ENCODE assay signal across 9 cellular contexts in genomic region chr9:109418827-109419226, GRCh38.
A peak's percentile ranks its signal among the peaks of the same experiment; 100 is the strongest.
DNase-seq lines count a peak whose midpoint lies in the region; ATAC-seq and TF ChIP-seq lines count a peak whose summit lies in the region.
"Had no signal": no experiment of that assay in that cellular context is flagged by ENCODE, and none has a peak within 500 bp of the region (broad histone marks: within the 10 kb centered on the region; RNA-seq: fewer than 3 reads in every experiment).

No MANE protein-coding gene starts in this region.

- POLR2A ChIA-PET in activated CD8-positive, alpha-beta T cell treated with anti-CD3 and anti-CD28 coated beads for 36 hours (lab: Charles Lee), result no interaction called here
- POLR2A ChIA-PET in activated CD8-positive, alpha-beta T cell treated with anti-CD3 and anti-CD28 coated beads, Interleukin-2, amount 10 ng/mL, durations not matched to agents 7 days and 5 days (lab: Charles Lee), result no interaction called here

- no peaks in the 10 kb centered on the region for H3K9me3 Mint-ChIP-seq in activated CD8-positive, alpha-beta T cell treated with anti-CD3 and anti-CD28 coated beads for 36 hours
- no peaks in the 10 kb centered on the region for H3K9me3 Mint-ChIP-seq in activated CD8-positive, alpha-beta T cell treated with anti-CD3 and anti-CD28 coated beads, Interleukin-2, amount 10 ng/mL, durations not matched to agents 7 days and 5 days (ENCODE audit: insufficient read depth)
- no peaks in the 10 kb centered on the region for H3K9me3 Mint-ChIP-seq in stimulated activated effector memory CD8-positive, alpha-beta T cell treated with anti-CD3 and anti-CD28 coated beads, Interleukin-12 subunit alpha, Interleukin-12 subunit beta, amount 100 ng/mL, for 72 hours

- intact Hi-C loops in activated CD8-positive, alpha-beta T cell treated with anti-CD3 and anti-CD28 coated beads for 36 hours (cut with micrococcal nuclease), result loop anchor here (10.0 kb wide), 1 partner anchor 304 kb away; the partner anchor contains the start of gene TMEM245

- DNase-seq in activated CD8-positive, alpha-beta T cell treated with anti-CD3 and anti-CD28 coated beads for 36 hours, result peak; percentile 30
- DNase-seq in activated CD8-positive, alpha-beta T cell treated with anti-CD3 and anti-CD28 coated beads, Interleukin-2, amount 10 ng/mL, durations not matched to agents 7 days and 5 days, result no peak
- DNase-seq in NOMO-1 treated with dmso at 0.1 percent for 144 hours (lab: John Stamatoyannopoulos, UW; ENCODE audit: unreplicated experiment) (peak; percentile 19), dermis blood vessel endothelial cell (no peak), SW480 (ENCODE audit: low spot score) (no peak)
- DNase-seq in stimulated activated effector memory CD8-positive, alpha-beta T cell treated with anti-CD3 and anti-CD28 coated beads, Interleukin-12 subunit alpha, Interleukin-12 subunit beta, amount 100 ng/mL, for 72 hours (ENCODE audit: low spot score in 2 of 2), result no peak
- DNase-seq: NCI-H1694 treated with DMSO at 0.1 percent for 48 hours had no signal

- peaks cover 13% of the 10 kb centered on the region for H3K27me3 Mint-ChIP-seq in activated CD8-positive, alpha-beta T cell treated with anti-CD3 and anti-CD28 coated beads for 36 hours
- H3K27me3 Mint-ChIP-seq in activated CD8-positive, alpha-beta T cell treated with anti-CD3 and anti-CD28 coated beads, Interleukin-2, amount 10 ng/mL, durations not matched to agents 7 days and 5 days (ENCODE audit: low read depth), result peaks cover 8% of the 10 kb centered on the region

- peak overlapping the region; percentile 2 for H3K27ac Mint-ChIP-seq in activated CD8-positive, alpha-beta T cell treated with anti-CD3 and anti-CD28 coated beads for 36 hours
- no peak overlapping the region for H3K27ac Mint-ChIP-seq in activated CD8-positive, alpha-beta T cell treated with anti-CD3 and anti-CD28 coated beads, Interleukin-2, amount 10 ng/mL, durations not matched to agents 7 days and 5 days
- no peak overlapping the region for H3K27ac Mint-ChIP-seq in stimulated activated effector memory CD8-positive, alpha-beta T cell treated with anti-CD3 and anti-CD28 coated beads, Interleukin-12 subunit alpha, Interleukin-12 subunit beta, amount 100 ng/mL, for 72 hours

- H3K4me3 Mint-ChIP-seq in activated CD8-positive, alpha-beta T cell treated with anti-CD3 and anti-CD28 coated beads for 36 hours, result no peak overlapping the region
- no peak overlapping the region for H3K4me3 Mint-ChIP-seq in activated CD8-positive, alpha-beta T cell treated with anti-CD3 and anti-CD28 coated beads, Interleukin-2, amount 10 ng/mL, durations not matched to agents 7 days and 5 days
- no peak overlapping the region for H3K4me3 Mint-ChIP-seq in stimulated activated effector memory CD8-positive, alpha-beta T cell treated with anti-CD3 and anti-CD28 coated beads, Interleukin-12 subunit alpha, Interleukin-12 subunit beta, amount 100 ng/mL, for 72 hours

- no peak for ATAC-seq in activated CD8-positive, alpha-beta T cell treated with anti-CD3 and anti-CD28 coated beads for 36 hours
- no peak for ATAC-seq in activated CD8-positive, alpha-beta T cell treated with anti-CD3 and anti-CD28 coated beads, Interleukin-2, amount 10 ng/mL, durations not matched to agents 7 days and 5 days
- ATAC-seq in HG02852 (IDR thresholded peaks at IDR 0.05; ENCODE audit: unreplicated experiment) (peak; percentile 40), HG03342 (IDR thresholded peaks at IDR 0.05; ENCODE audit: unreplicated experiment) (no peak)
- ATAC-seq in stimulated activated effector memory CD8-positive, alpha-beta T cell treated with anti-CD3 and anti-CD28 coated beads, Interleukin-12 subunit alpha, Interleukin-12 subunit beta, amount 100 ng/mL, for 72 hours, result peak; percentile 31

- CTCF ChIA-PET in activated CD8-positive, alpha-beta T cell treated with anti-CD3 and anti-CD28 coated beads for 36 hours (lab: Charles Lee), result interaction anchor here (0.7 to 1.5 kb wide), 2 partner anchors 9 to 21 kb away, joined by 3 to 7 read pairs; no protein-coding TSS in a partner anchor
- CTCF ChIA-PET in activated CD8-positive, alpha-beta T cell treated with anti-CD3 and anti-CD28 coated beads, Interleukin-2, amount 10 ng/mL, durations not matched to agents 7 days and 5 days (lab: Charles Lee), result interaction anchor here (1.8 to 3.8 kb wide), 2 partner anchors 9 to 21 kb away, joined by 8 to 21 read pairs; no protein-coding TSS in a partner anchor

- no peaks in the 10 kb centered on the region for H3K36me3 Mint-ChIP-seq in activated CD8-positive, alpha-beta T cell treated with anti-CD3 and anti-CD28 coated beads for 36 hours (ENCODE audit: low read depth)
- no peaks in the 10 kb centered on the region for H3K36me3 Mint-ChIP-seq in activated CD8-positive, alpha-beta T cell treated with anti-CD3 and anti-CD28 coated beads, Interleukin-2, amount 10 ng/mL, durations not matched to agents 7 days and 5 days (ENCODE audit: low read depth)
- H3K36me3 Mint-ChIP-seq in stimulated activated effector memory CD8-positive, alpha-beta T cell treated with anti-CD3 and anti-CD28 coated beads, Interleukin-12 subunit alpha, Interleukin-12 subunit beta, amount 100 ng/mL, for 72 hours, result no peaks in the 10 kb centered on the region

- no peak for TF ChIP-seq CTCF in activated CD8-positive, alpha-beta T cell treated with anti-CD3 and anti-CD28 coated beads for 36 hours (IDR thresholded peaks at IDR 0.05)

- peaks cover 29% of the 10 kb centered on the region for H3K4me1 Mint-ChIP-seq in activated CD8-positive, alpha-beta T cell treated with anti-CD3 and anti-CD28 coated beads for 36 hours (ENCODE audit: low read depth)
- peaks cover 30% of the 10 kb centered on the region for H3K4me1 Mint-ChIP-seq in activated CD8-positive, alpha-beta T cell treated with anti-CD3 and anti-CD28 coated beads, Interleukin-2, amount 10 ng/mL, durations not matched to agents 7 days and 5 days (ENCODE audit: low read depth)
- H3K4me1 Mint-ChIP-seq in stimulated activated effector memory CD8-positive, alpha-beta T cell treated with anti-CD3 and anti-CD28 coated beads, Interleukin-12 subunit alpha, Interleukin-12 subunit beta, amount 100 ng/mL, for 72 hours, result peaks cover under 1% of the 10 kb centered on the region

Comparison
In these comparisons a context has a peak if more than half of its experiments do, and no peak if none do; other contexts are left out.
1. DNase-seq: peak in activated CD8-positive, alpha-beta T cell treated with anti-CD3 and anti-CD28 coated beads for 36 hours (single experiment) and NOMO-1 treated with dmso at 0.1 percent for 144 hours (single experiment); none in activated CD8-positive, alpha-beta T cell treated with anti-CD3 and anti-CD28 coated beads, Interleukin-2, amount 10 ng/mL, durations not matched to agents 7 days and 5 days (single experiment), stimulated activated effector memory CD8-positive, alpha-beta T cell treated with anti-CD3 and anti-CD28 coated beads, Interleukin-12 subunit alpha, Interleukin-12 subunit beta, amount 100 ng/mL, for 72 hours (0 of 2), dermis blood vessel endothelial cell (single experiment) and SW480 (single experiment).
2. ATAC-seq: peak in HG02852 (single experiment) and stimulated activated effector memory CD8-positive, alpha-beta T cell treated with anti-CD3 and anti-CD28 coated beads, Interleukin-12 subunit alpha, Interleukin-12 subunit beta, amount 100 ng/mL, for 72 hours (single experiment); none in activated CD8-positive, alpha-beta T cell treated with anti-CD3 and anti-CD28 coated beads for 36 hours (single experiment), activated CD8-positive, alpha-beta T cell treated with anti-CD3 and anti-CD28 coated beads, Interleukin-2, amount 10 ng/mL, durations not matched to agents 7 days and 5 days (single experiment) and HG03342 (single experiment).